8 cellular contexts compared by ENCODE assay signal in genomic region chr16:635573-636205, GRCh38. TPM values are rescaled to one million over a fixed set of nuclear protein-coding genes. Genes with fewer than 3 reads are reported as not detected.
A peak's percentile ranks its signal among the peaks of the same experiment; 100 is the strongest.
DNase-seq lines count a peak whose midpoint lies in the region; ATAC-seq and TF ChIP-seq lines count a peak whose summit lies in the region.

No MANE protein-coding gene starts in this region.

- H3K36me3 ChIP-seq in RWPE2 (ENCODE audit: low read depth): no peaks in the 10 kb centered on the region
- H3K36me3 ChIP-seq in trophoblast cell (ENCODE audit: control insufficient read depth in 1 of 2, insufficient read depth in 2 of 2, low read length in 2 of 2): peaks cover 27 to 29% of the 10 kb centered on the region in 2 experiments

- H3K4me1 ChIP-seq in RWPE2 (ENCODE audit: insufficient read depth, poor library complexity, severe bottlenecking) (peaks cover 4% of the 10 kb centered on the region), trophoblast cell (ENCODE audit: control insufficient read depth in 1 of 2, insufficient read depth in 2 of 2, low read length in 2 of 2) (peaks cover 19 to 26% of the 10 kb centered on the region in 2 experiments)

- H3K9me3 ChIP-seq in RWPE2 (ENCODE audit: severe bottlenecking) (no peaks in the 10 kb centered on the region), trophoblast cell (ENCODE audit: insufficient read depth, low read depth, low read length) (no peaks in the 10 kb centered on the region)

- peak overlapping the region; percentile 92 for H3K27ac ChIP-seq in 22Rv1
- peak overlapping the region; percentile 44 for H3K27ac ChIP-seq in RWPE2 (ENCODE audit: poor library complexity, severe bottlenecking)
- H3K27ac ChIP-seq in trophoblast cell (ENCODE audit: low read depth, low read length): peak overlapping the region; percentile 41

- peak overlapping the region; percentile 87 for H4K8ac ChIP-seq in trophoblast cell (ENCODE audit: low read depth, low read length)

- no CpG with 5 or more reads among the region's 55 CpGs for WGBS in trophoblast cell (ENCODE audit: extremely low coverage, insufficient coverage, insufficient read length)

- H3K4me2 ChIP-seq in trophoblast cell (ENCODE audit: low read length): peak overlapping the region; percentile 89

- no peak overlapping the region for H3K23ac ChIP-seq in trophoblast cell (ENCODE audit: low read length)

- ATAC-seq in GM21381 (IDR thresholded peaks at IDR 0.05; ENCODE audit: unreplicated experiment) (peak; percentile 2), RWPE2 (ENCODE audit: low read depth) (no peak; the same call in 2 of the 3 replicates)

- peak overlapping the region; percentile 85 for H2AFZ ChIP-seq in trophoblast cell (ENCODE audit: insufficient read depth, low read length, poor library complexity)

- peak overlapping the region; percentile 81 for H3K4ac ChIP-seq in trophoblast cell (ENCODE audit: low read depth, low read length)

- H3K4me3 ChIP-seq in RWPE2 (ENCODE audit: severe bottlenecking) (peak overlapping the region; percentile 82), epithelial cell of proximal tubule (ENCODE audit: low read depth, low read length) (peak overlapping the region; percentile 81), trophoblast cell (ENCODE audit: low read depth, low read length) (peak overlapping the region; percentile 98)

- peak overlapping the region; percentile 48 for H2BK5ac ChIP-seq in trophoblast cell (ENCODE audit: low read depth, low read length, poor library complexity)

- no peak overlapping the region for H2BK12ac ChIP-seq in trophoblast cell (ENCODE audit: low read length)

- DNase-seq in RWPE2 (ENCODE audit: low spot score) (no peak), epithelial cell of proximal tubule (ENCODE audit: low read depth) (no peak), trophoblast cell (peak in 1 of 2 donors; percentile 27), inferior parietal cortex (ENCODE audit: extremely low spot score) (no peak), NCI-H345 (lab: John Stamatoyannopoulos, UW) (no peak)
- no peak for DNase-seq in stimulated activated CD4-positive, alpha-beta T cell treated with anti-CD3 and anti-CD28 coated beads, Interleukin-12 subunit alpha, Interleukin-12 subunit beta, amount 100 ng/mL, for 4 hours

- H3K27me3 ChIP-seq in RWPE2 (ENCODE audit: insufficient read depth, poor library complexity, severe bottlenecking): no peaks in the 10 kb centered on the region
- no peaks in the 10 kb centered on the region for H3K27me3 ChIP-seq in trophoblast cell (ENCODE audit: insufficient read depth, low read length)

- peak overlapping the region; percentile 58 for H4K91ac ChIP-seq in trophoblast cell (ENCODE audit: low read depth, low read length)

- H3K18ac ChIP-seq in trophoblast cell (ENCODE audit: low read length): peak overlapping the region; percentile 90

- peak overlapping the region; percentile 52 for H2BK120ac ChIP-seq in trophoblast cell (ENCODE audit: insufficient read depth, low read length, poor library complexity)

- H3K79me1 ChIP-seq in trophoblast cell (ENCODE audit: low read length): peaks cover 21% of the 10 kb centered on the region

- H4K12ac ChIP-seq in trophoblast cell (ENCODE audit: low read depth, low read length): peak overlapping the region; percentile 46

- peak overlapping the region; percentile 90 for H3K9ac ChIP-seq in trophoblast cell (ENCODE audit: low read length)

- no peak for TF ChIP-seq CTCF in 22Rv1 (IDR thresholded peaks at IDR 0.05)
- no peak for TF ChIP-seq CTCF in RWPE2 (IDR thresholded peaks at IDR 0.05; ENCODE audit: poor library complexity, severe bottlenecking)
- no peak for TF ChIP-seq CTCF in epithelial cell of proximal tubule (conservative IDR thresholded peaks at IDR 0.05; ENCODE audit: low read depth, low read length)

- peak overlapping the region; percentile 81 for H2AK5ac ChIP-seq in trophoblast cell (ENCODE audit: low read length)

- H3K14ac ChIP-seq in trophoblast cell (ENCODE audit: low read length): peak overlapping the region; percentile 90

- H3K79me2 ChIP-seq in trophoblast cell (ENCODE audit: control insufficient read depth, insufficient read depth, low read length, poor library complexity): peaks cover 11% of the 10 kb centered on the region

RNA-seq across cellular contexts. Expression of gene METTL26, which starts 0.4 kb away (rescaled TPM):
- total RNA-seq in epithelial cell of proximal tubule: 206 and 224 TPM in 2 replicates
- polyA plus RNA-seq in trophoblast cell (2013): 67.5 and 72.3 TPM in 2 replicates

RNA-seq across cellular contexts. Expression of gene WFIKKN1, which starts 4.9 kb away (rescaled TPM):
- 0.07 TPM in 1 of 2 replicates, not detected in the other for total RNA-seq in epithelial cell of proximal tubule
- 13.1 and 14.9 TPM in 2 replicates for polyA plus RNA-seq in trophoblast cell (2013)

RNA-seq across cellular contexts. Expression of gene MCRIP2, which starts 5.9 kb away (rescaled TPM):
- total RNA-seq in epithelial cell of proximal tubule: 58.2 and 70.3 TPM in 2 replicates
- polyA plus RNA-seq in trophoblast cell (2013): 15.7 and 16.9 TPM in 2 replicates

RNA-seq across cellular contexts. Expression of gene WDR90, which starts 13.5 kb away (rescaled TPM):
- 22.0 and 45.6 TPM in 2 replicates for total RNA-seq in epithelial cell of proximal tubule
- polyA plus RNA-seq in trophoblast cell (2013): 12.2 and 12.5 TPM in 2 replicates

RNA-seq across cellular contexts. Expression of gene RHOT2, which starts 32.2 kb away (rescaled TPM):
- total RNA-seq in epithelial cell of proximal tubule: 73.8 and 85.8 TPM in 2 replicates
- 74.5 and 75.8 TPM in 2 replicates for polyA plus RNA-seq in trophoblast cell (2013)

Comparison
In these comparisons a context has a peak if more than half of its experiments do, and no peak if none do; other contexts are left out.
1. H3K27ac ChIP-seq: peak in every context shown above with its lines; median percentile 92 in 22Rv1; 44 in RWPE2; 41 in trophoblast cell.